Comparison of ENCODE assay signal across 1 cellular context in genomic region chr10:50152792-50153272, GRCh38.
TF ChIP-seq lines count a peak whose summit lies in the region.

No MANE protein-coding gene starts in this region.

TF ChIP-seq in IMR-90, 13 proteins besides CTCF, POLR2A, EP300 and RAD21 (continued from another document):
- no peak for TF ChIP-seq CEBPB (IDR thresholded peaks at IDR 0.05; ENCODE audit: low read depth, low read length)
